ENCODE assay signal across 15 cellular contexts in genomic region chr9:109730228-109730627, GRCh38. TPM values are rescaled to one million over a fixed set of nuclear protein-coding genes. Genes with fewer than 3 reads are reported as not detected.
A peak's percentile ranks its signal among the peaks of the same experiment; 100 is the strongest.
DNase-seq lines count a peak whose midpoint lies in the region; ATAC-seq and TF ChIP-seq lines count a peak whose summit lies in the region.
"Had no signal": no experiment of that assay in that cellular context is flagged by ENCODE, and none has a peak within 500 bp of the region (broad histone marks: within the 10 kb centered on the region; RNA-seq: fewer than 3 reads in every experiment).

No MANE protein-coding gene starts in this region.

- peak; percentile 77 to 90 (median 88) for ATAC-seq in right lobe of liver
- no peak for ATAC-seq in activated naive CD8-positive, alpha-beta T cell treated with anti-CD3 and anti-CD28 coated beads, Interleukin-2, amount 50 U/mL, for 24 hours
- ATAC-seq: natural killer cell treated with Interleukin-12 subunit alpha and Interleukin-12 subunit beta and Interleukin-15 and Interleukin-18, amount 100 ng/mL, for 72 hours had no signal

- intact Hi-C loops in right lobe of liver (cut with DNase I), result no loop called here

- H3K9me3 ChIP-seq in right lobe of liver, result no peaks in the 10 kb centered on the region
- H3K9me3 ChIP-seq: left ventricle myocardium inferior had no signal

- no peaks in the 10 kb centered on the region for H3K36me3 ChIP-seq in right lobe of liver
- H3K36me3 ChIP-seq: BLaER1 treated with 17β-estradiol and CSF1 and Interleukin-3, amounts not matched to agents 10 nM and 100 nM; cardiac muscle cell; left ventricle myocardium inferior had no signal

- no peak overlapping the region for H3K27ac Mint-ChIP-seq in activated naive CD8-positive, alpha-beta T cell treated with anti-CD3 and anti-CD28 coated beads, Interleukin-2, amount 50 U/mL, for 24 hours
- H3K27ac Mint-ChIP-seq: natural killer cell treated with Interleukin-12 subunit alpha and Interleukin-12 subunit beta and Interleukin-15 and Interleukin-18, amount 100 ng/mL, for 72 hours had no signal

- peaks cover 0 to 22% (median 8%) of the 10 kb centered on the region in 4 donors for H3K4me1 ChIP-seq in right lobe of liver

- 12% methylated on average over 3 of the region's 3 CpGs for WGBS in right lobe of liver (ENCODE audit: insufficient coverage, low coverage, low lambda C conversion rate, missing lambda C conversion rate)

- no peak overlapping the region for H3K4me3 Mint-ChIP-seq in activated naive CD8-positive, alpha-beta T cell treated with anti-CD3 and anti-CD28 coated beads, Interleukin-2, amount 50 U/mL, for 24 hours
- H3K4me3 Mint-ChIP-seq: natural killer cell treated with Interleukin-12 subunit alpha and Interleukin-12 subunit beta and Interleukin-15 and Interleukin-18, amount 100 ng/mL, for 72 hours had no signal

- no peaks in the 10 kb centered on the region for H3K9me3 Mint-ChIP-seq in activated naive CD8-positive, alpha-beta T cell treated with anti-CD3 and anti-CD28 coated beads, Interleukin-2, amount 50 U/mL, for 24 hours
- H3K9me3 Mint-ChIP-seq: natural killer cell treated with Interleukin-12 subunit alpha and Interleukin-12 subunit beta and Interleukin-15 and Interleukin-18, amount 100 ng/mL, for 72 hours had no signal

- no peaks in the 10 kb centered on the region for H3K36me3 Mint-ChIP-seq in activated naive CD8-positive, alpha-beta T cell treated with anti-CD3 and anti-CD28 coated beads, Interleukin-2, amount 50 U/mL, for 24 hours (ENCODE audit: low read depth)
- H3K36me3 Mint-ChIP-seq: natural killer cell treated with Interleukin-12 subunit alpha and Interleukin-12 subunit beta and Interleukin-15 and Interleukin-18, amount 100 ng/mL, for 72 hours had no signal

- DNase-seq in ELR (ENCODE audit: low read depth) (peak; percentile 23), NCI-H1417 (lab: John Stamatoyannopoulos, UW) (peak in 2 of 3 experiments; percentile 26 to 86), SW480 (ENCODE audit: low spot score) (peak; percentile 9), right lobe of liver (peak in 1 of 3 donors; percentile 51), germinal center (ENCODE audit: low spot score) (no peak), NCI-H128 (lab: John Stamatoyannopoulos, UW; ENCODE audit: unreplicated experiment) (no peak), anterior cingulate cortex (lab: John Stamatoyannopoulos, UW) (no peak)
- DNase-seq in activated naive CD8-positive, alpha-beta T cell treated with anti-CD3 and anti-CD28 coated beads, Interleukin-2, amount 50 U/mL, for 24 hours, result no peak
- DNase-seq: activated naive CD4-positive, alpha-beta T cell treated with anti-CD3 and anti-CD28 coated beads, Interleukin-2, amount 50 U/mL, for 16 hours; left ventricle myocardium inferior; retina; stimulated activated CD4-positive, alpha-beta T cell treated with anti-CD3 and anti-CD28 coated beads, Interleukin-1b, Interleukin-23, amount 100 ng/mL, for 48 hours had no signal

- no peaks in the 10 kb centered on the region for H3K27me3 ChIP-seq in right lobe of liver
- H3K27me3 ChIP-seq: BLaER1 treated with 17β-estradiol and CSF1 and Interleukin-3, amounts not matched to agents 10 nM and 100 nM; cardiac muscle cell had no signal

- H3K4me1 Mint-ChIP-seq in activated naive CD8-positive, alpha-beta T cell treated with anti-CD3 and anti-CD28 coated beads, Interleukin-2, amount 50 U/mL, for 24 hours, result no peaks in the 10 kb centered on the region

- H3K27ac ChIP-seq in right lobe of liver, result no peak overlapping the region
- H3K27ac ChIP-seq: BLaER1 treated with 17β-estradiol and CSF1 and Interleukin-3, amounts not matched to agents 10 nM and 100 nM; cardiac muscle cell; left ventricle myocardium inferior had no signal

- no peak for TF ChIP-seq POLR2A in right lobe of liver (IDR thresholded peaks at IDR 0.05)

- no peak overlapping the region for H3K4me3 ChIP-seq in right lobe of liver
- H3K4me3 ChIP-seq: BLaER1 treated with 17β-estradiol and CSF1 and Interleukin-3, amounts not matched to agents 10 nM and 100 nM; cardiac muscle cell; left ventricle myocardium inferior had no signal

- no peak for TF ChIP-seq CTCF in right lobe of liver (IDR thresholded peaks at IDR 0.05)

- H3K27me3 Mint-ChIP-seq in activated naive CD8-positive, alpha-beta T cell treated with anti-CD3 and anti-CD28 coated beads, Interleukin-2, amount 50 U/mL, for 24 hours, result no peaks in the 10 kb centered on the region

RNA-seq across cellular contexts. Expression of gene PALM2AKAP2, which starts 49.8 kb away (rescaled TPM):
- total RNA-seq in right lobe of liver, result 10 to 100 TPM; 26.4 to 50.3 (median 32.2) TPM
- total RNA-seq: natural killer cell treated with Interleukin-12 subunit alpha and Interleukin-12 subunit beta and Interleukin-15 and Interleukin-18, amount 100 ng/mL, for 72 hours had no signal

Comparison
In these comparisons a context has a peak if more than half of its experiments do, and no peak if none do; other contexts are left out.
1. DNase-seq: peak in ELR (single experiment), NCI-H1417 (2 of 3) and SW480 (single experiment); none in activated naive CD8-positive, alpha-beta T cell treated with anti-CD3 and anti-CD28 coated beads, Interleukin-2, amount 50 U/mL, for 24 hours (single experiment), germinal center (single experiment), NCI-H128 (single experiment) and anterior cingulate cortex (0 of 58).